ENCODE assay signal across 8 cellular contexts in genomic region chr16:89093602-89094251, GRCh38. TPM values are rescaled to one million over a fixed set of nuclear protein-coding genes. Genes with fewer than 3 reads are reported as not detected.
A peak's percentile ranks its signal among the peaks of the same experiment; 100 is the strongest.
DNase-seq lines count a peak whose midpoint lies in the region; FAIRE-seq and TF ChIP-seq lines count a peak whose summit lies in the region.

ACSF3 (plus strand) TSS chr16:89093852; CDS start chr16:89100682, 6,830 bp downstream.

- H2AFZ ChIP-seq in ACC112 (ENCODE audit: low read length, unreplicated experiment) (peak within 1 kb of the TSS; percentile 90), keratinocyte (ENCODE audit: control insufficient read depth, low read length) (peak within 1 kb of the TSS; percentile 84)

- H3K9me3 ChIP-seq in keratinocyte (ENCODE audit: control insufficient read depth, low read depth, low read length), result no peaks in the 10 kb centered on the region

- H3K4me1 ChIP-seq in ACC112 (ENCODE audit: control insufficient read depth, insufficient read depth, low read length, unreplicated experiment), result peaks cover 7% of the 10 kb centered on the region
- H3K4me1 ChIP-seq in keratinocyte (ENCODE audit: control insufficient read depth, extremely low read depth, insufficient read depth, low read length), result peaks cover 8% of the 10 kb centered on the region

- peak within 1 kb of the TSS; percentile 75 for H3K4me2 ChIP-seq in keratinocyte (ENCODE audit: control insufficient read depth, extremely low read depth, insufficient read depth, low read depth, low read length)

- FAIRE-seq in keratinocyte (lab: Jason Lieb, UNC), result no peak

- dilution Hi-C loops in keratinocyte (cut with MboI; ENCODE audit: extremely low pct_ligation_motif_present, low sequenced_read_pairs), result no loop called here

- peak; percentile 59 for DNase-seq in KBM-7
- peak; percentile 43 to 51 (median 49) for DNase-seq in activated CD4-positive, CD25-positive, alpha-beta regulatory T cell (lab: John Stamatoyannopoulos, UW)
- DNase-seq in central memory CD4-positive, alpha-beta T cell, result peak; percentile 56
- no peak for DNase-seq in keratinocyte (ENCODE audit: low read depth, low spot score)
- peak; percentile 50 to 55 (median 52) for DNase-seq in stimulated activated CD4-positive, alpha-beta T cell treated with anti-CD3 and anti-CD28 coated beads, Interleukin-12 subunit alpha, Interleukin-12 subunit beta, amount 100 ng/mL, for 48 hours (ENCODE audit: low read depth in 2 of 3, low spot score in 1 of 3)
- no peak for DNase-seq in DMS79 treated with DMSO at 0.1 percent for 48 hours (lab: John Stamatoyannopoulos, UW)

- peaks cover 32% of the 10 kb centered on the region for H3K27me3 ChIP-seq in ACC112 (ENCODE audit: insufficient read depth, low read length)
- H3K27me3 ChIP-seq in keratinocyte (ENCODE audit: control insufficient read depth, extremely low read depth, insufficient read depth, low read length), result peaks cover 20% of the 10 kb centered on the region

- TF ChIP-seq CTCF in keratinocyte (optimal IDR thresholded peaks at IDR 0.05 in 1 of 3, IDR thresholded peaks at IDR 0.05 in 1 of 3, conservative IDR thresholded peaks at IDR 0.05 in 1 of 3; ENCODE audit: extremely low read depth in 1 of 3, insufficient read depth in 2 of 3, low read length in 3 of 3), result no peak

- H3K9ac ChIP-seq in keratinocyte (ENCODE audit: control insufficient read depth, extremely low read depth, insufficient read depth, low read length), result peak within 1 kb of the TSS; percentile 84

- no peak within 1 kb of the TSS for H3K27ac ChIP-seq in ACC112 (ENCODE audit: low read depth, low read length)
- peak within 1 kb of the TSS; percentile 62 for H3K27ac ChIP-seq in keratinocyte (ENCODE audit: control insufficient read depth, insufficient read depth, low read length)

- H3K4me3 ChIP-seq in ACC112 (ENCODE audit: low read depth, low read length) (peak within 1 kb of the TSS; percentile 100), keratinocyte (ENCODE audit: control insufficient read depth in 2 of 3, extremely low read depth in 1 of 3, insufficient read depth in 2 of 3, low read depth in 1 of 3, low read length in 3 of 3) (peak within 1 kb of the TSS; percentile 57 to 91 (median 85))

- no peaks in the 10 kb centered on the region for H3K9me1 ChIP-seq in keratinocyte (ENCODE audit: control insufficient read depth, extremely low read depth, insufficient read depth, low read length)

- in situ Hi-C loops in KBM-7 (cut with MboI; ENCODE audit: low pct_unique_long_range_greater_than_20kb, low sequenced_read_pairs), result no loop called here

- H3K36me3 ChIP-seq in ACC112 (ENCODE audit: insufficient read depth, low read length) (no peaks in the 10 kb centered on the region), keratinocyte (ENCODE audit: control insufficient read depth in 2 of 2, extremely low read depth in 1 of 2, insufficient read depth in 2 of 2, low read length in 2 of 2) (no peaks in the 10 kb centered on the region)

- H3K79me2 ChIP-seq in ACC112 (ENCODE audit: control insufficient read depth, insufficient read depth, low read length, unreplicated experiment), result peaks cover 38% of the 10 kb centered on the region
- peaks cover 46% of the 10 kb centered on the region for H3K79me2 ChIP-seq in keratinocyte (ENCODE audit: control insufficient read depth, insufficient read depth, low read length)

- TF ChIP-seq POLR2A in GM18526 (IDR thresholded peaks at IDR 0.05; ENCODE audit: extremely low read depth, insufficient read length), result peak; percentile 67

- no peaks in the 10 kb centered on the region for H4K20me1 ChIP-seq in keratinocyte (ENCODE audit: control insufficient read depth, extremely low read depth, insufficient read depth, low read length)

RNA-seq across cellular contexts. Expression of gene ACSF3, which starts in this region (rescaled TPM):
- 9.8 to 13.4 TPM (median 11.2 TPM) in 3 replicates for polyA plus RNA-seq in keratinocyte
- polyA plus RNA-seq in keratinocyte (2011; ENCODE audit: low read depth), result 3.0 TPM
- 6.5 and 10.8 TPM in 2 replicates for polyA plus RNA-seq in keratinocyte (2011; cell fraction: cytosol; rRNA removed)
- 20.8 and 21.9 TPM in 2 replicates for polyA plus RNA-seq in keratinocyte (2011; cell fraction: nucleus; rRNA removed)
- 12.0 and 13.1 TPM in 2 replicates for polyA plus RNA-seq in keratinocyte (2012; ENCODE audit: low replicate concordance)
- polyA minus RNA-seq in keratinocyte, result 11.6 to 24.3 TPM (median 15.6 TPM) in 3 replicates
- polyA minus RNA-seq in keratinocyte (2011; cell fraction: cytosol; rRNA and poly(A)+ RNA removed), result 16.3 TPM
- polyA minus RNA-seq in keratinocyte (2011; cell fraction: nucleus; rRNA and poly(A)+ RNA removed), result 13.4 and 18.7 TPM in 2 replicates

Comparison
In these comparisons a context has a peak if more than half of its experiments do, and no peak if none do; other contexts are left out.
1. DNase-seq: peak in KBM-7 (single experiment), activated CD4-positive, CD25-positive, alpha-beta regulatory T cell (4 of 4), central memory CD4-positive, alpha-beta T cell (single experiment) and stimulated activated CD4-positive, alpha-beta T cell treated with anti-CD3 and anti-CD28 coated beads, Interleukin-12 subunit alpha, Interleukin-12 subunit beta, amount 100 ng/mL, for 48 hours (3 of 3); none in keratinocyte (single experiment) and DMS79 treated with DMSO at 0.1 percent for 48 hours (single experiment).